In the genomic region with DNA sequence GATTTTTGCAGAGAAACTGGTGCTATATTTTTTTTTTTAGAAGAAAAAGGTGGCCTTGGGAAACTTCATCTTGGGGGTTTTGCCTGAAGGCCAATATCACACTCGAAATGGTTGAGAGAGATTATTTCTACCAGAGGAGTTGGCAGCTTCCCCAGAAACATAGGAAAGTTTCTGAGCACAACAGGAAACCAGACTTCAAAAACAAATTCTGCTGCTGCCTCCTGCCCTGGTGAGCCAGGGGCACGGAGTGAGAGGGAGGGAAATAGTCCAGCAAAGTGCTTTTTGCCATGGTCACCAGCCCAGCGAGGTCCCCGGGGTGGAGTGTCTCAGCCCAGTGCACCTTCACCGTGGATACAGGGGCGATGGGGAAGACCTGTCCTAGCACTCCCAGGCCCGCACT, we compare ENCODE assay signal across 1 cellular context.
TF ChIP-seq lines count a peak whose summit lies in the region.

No MANE protein-coding gene starts in this region.

TF ChIP-seq in HepG2, 621 proteins besides CTCF, POLR2A, EP300 and RAD21 (continued from another document):
- TF ChIP-seq, protein P1, sequence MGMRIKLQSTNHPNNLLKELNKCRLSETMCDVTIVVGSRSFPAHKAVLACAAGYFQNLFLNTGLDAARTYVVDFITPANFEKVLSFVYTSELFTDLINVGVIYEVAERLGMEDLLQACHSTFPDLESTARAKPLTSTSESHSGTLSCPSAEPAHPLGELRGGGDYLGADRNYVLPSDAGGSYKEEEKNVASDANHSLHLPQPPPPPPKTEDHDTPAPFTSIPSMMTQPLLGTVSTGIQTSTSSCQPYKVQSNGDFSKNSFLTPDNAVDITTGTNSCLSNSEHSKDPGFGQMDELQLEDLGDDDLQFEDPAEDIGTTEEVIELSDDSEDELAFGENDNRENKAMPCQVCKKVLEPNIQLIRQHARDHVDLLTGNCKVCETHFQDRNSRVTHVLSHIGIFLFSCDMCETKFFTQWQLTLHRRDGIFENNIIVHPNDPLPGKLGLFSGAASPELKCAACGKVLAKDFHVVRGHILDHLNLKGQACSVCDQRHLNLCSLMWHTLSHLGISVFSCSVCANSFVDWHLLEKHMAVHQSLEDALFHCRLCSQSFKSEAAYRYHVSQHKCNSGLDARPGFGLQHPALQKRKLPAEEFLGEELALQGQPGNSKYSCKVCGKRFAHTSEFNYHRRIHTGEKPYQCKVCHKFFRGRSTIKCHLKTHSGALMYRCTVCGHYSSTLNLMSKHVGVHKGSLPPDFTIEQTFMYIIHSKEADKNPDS (CRISPR knock-in tag; IDR thresholded peaks at IDR 0.05), result no peak
